In the genomic region with DNA sequence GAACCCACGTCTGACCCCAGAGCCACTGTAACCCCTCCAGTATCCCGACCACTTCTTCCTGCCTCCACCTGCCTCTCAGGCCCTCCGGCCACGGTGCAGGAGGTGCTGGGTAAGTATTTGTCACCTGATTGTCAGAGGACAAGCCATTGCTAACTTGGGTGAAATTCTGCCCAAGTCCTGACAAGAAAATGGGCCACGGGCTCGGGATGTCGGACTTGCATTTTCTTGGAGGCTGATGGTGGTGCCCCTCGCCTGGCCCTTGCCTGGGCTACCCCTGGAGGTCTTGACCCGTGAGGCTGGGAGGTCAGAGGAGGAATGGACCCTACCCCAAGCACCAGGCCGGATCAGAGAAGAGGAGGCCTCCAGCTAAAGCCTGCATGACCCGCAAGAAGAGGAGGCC, we compare ENCODE assay signal across 16 cellular contexts.
DNase-seq lines count a peak whose midpoint lies in the region; TF ChIP-seq lines count a peak whose summit lies in the region.
"Had no signal": no experiment of that assay in that cellular context is flagged by ENCODE, and none has a peak within 500 bp of the region (broad histone marks: within the 10 kb centered on the region; RNA-seq: fewer than 3 reads in every experiment).

No MANE protein-coding gene starts in this region.

- peak overlapping the region in 1 of 2 experiments; percentile 23 for H3K14ac ChIP-seq in mesenchymal stem cell (ENCODE audit: low read length in 2 of 2)

- H3K36me3 ChIP-seq in mesenchymal stem cell (ENCODE audit: control insufficient read depth in 1 of 2, insufficient read depth in 2 of 2, low read depth in 1 of 2, low read length in 2 of 2), result peaks cover 0 to 7% of the 10 kb centered on the region in 2 experiments
- H3K36me3 ChIP-seq in suprapubic skin, result no peaks in the 10 kb centered on the region
- H3K36me3 ChIP-seq: gastrocnemius medialis, neutrophil had no signal

- H3K4me1 ChIP-seq in mesenchymal stem cell (ENCODE audit: control insufficient read depth, insufficient read depth, low read depth, low read length) (peaks cover 19% of the 10 kb centered on the region), suprapubic skin (peaks cover 15% of the 10 kb centered on the region)
- H3K4me1 ChIP-seq: gastrocnemius medialis had no signal

- H2BK5ac ChIP-seq in mesenchymal stem cell (ENCODE audit: low read depth, low read length, poor library complexity, severe bottlenecking), result no peak overlapping the region

- peak overlapping the region; percentile 72 for H3K9ac ChIP-seq in mesenchymal stem cell (ENCODE audit: low read length)

- peak overlapping the region; percentile 75 for H4K8ac ChIP-seq in mesenchymal stem cell (ENCODE audit: low read length)

- TF ChIP-seq CTCF in HFFc6 (IDR thresholded peaks at IDR 0.05) (no peak), coronary artery (IDR thresholded peaks at IDR 0.05) (no peak), suprapubic skin (IDR thresholded peaks at IDR 0.05) (no peak), foreskin fibroblast (IDR thresholded peaks at IDR 0.05; ENCODE audit: low read depth, low read length) (no peak)

- no peaks in the 10 kb centered on the region for H3K27me3 Mint-ChIP-seq in HFFc6 (ENCODE audit: insufficient read depth)
- H3K27me3 Mint-ChIP-seq: activated naive CD8-positive, alpha-beta T cell treated with anti-CD3 and anti-CD28 coated beads for 36 hours had no signal

- H3K4me3 ChIP-seq in coronary artery (no peak overlapping the region), mesenchymal stem cell (ENCODE audit: insufficient read depth in 1 of 2, low read depth in 1 of 2, low read length in 2 of 2) (no peak overlapping the region), suprapubic skin (no peak overlapping the region), foreskin fibroblast (ENCODE audit: low read depth in 1 of 2, low read length in 2 of 2) (no peak overlapping the region)
- H3K4me3 ChIP-seq: dorsolateral prefrontal cortex, gastrocnemius medialis had no signal

- H3K27me3 ChIP-seq in mesenchymal stem cell (ENCODE audit: control insufficient read depth in 1 of 2, insufficient read depth in 1 of 2, low read length in 2 of 2) (peaks cover 0 to 4% of the 10 kb centered on the region in 2 experiments), suprapubic skin (peaks cover 19% of the 10 kb centered on the region)

- H3K4ac ChIP-seq in mesenchymal stem cell (ENCODE audit: low read depth in 1 of 2, low read length in 2 of 2), result peak overlapping the region in 1 of 2 experiments; percentile 89

- H3K23ac ChIP-seq in mesenchymal stem cell (ENCODE audit: low read length in 2 of 2), result peak overlapping the region in 1 of 2 experiments; percentile 16

- no peak for TF ChIP-seq POLR2A in suprapubic skin (IDR thresholded peaks at IDR 0.05)

- WGBS in mesenchymal stem cell, result 72% methylated on average over 11 of the region's 11 CpGs
- 71% methylated on average over 11 of the region's 11 CpGs for WGBS in suprapubic skin

- no peaks in the 10 kb centered on the region for H3K36me3 Mint-ChIP-seq in HFFc6 (ENCODE audit: low read depth)
- H3K36me3 Mint-ChIP-seq: activated naive CD8-positive, alpha-beta T cell treated with anti-CD3 and anti-CD28 coated beads for 36 hours; IgD-negative memory B cell had no signal

- H3K4me1 Mint-ChIP-seq in HFFc6 (ENCODE audit: low read depth), result peaks cover 53% of the 10 kb centered on the region
- H3K4me1 Mint-ChIP-seq: activated naive CD8-positive, alpha-beta T cell treated with anti-CD3 and anti-CD28 coated beads for 36 hours had no signal

- peak overlapping the region; percentile 85 to 94 for H3K18ac ChIP-seq in mesenchymal stem cell (ENCODE audit: low read depth in 1 of 2, low read length in 2 of 2)

- no peaks in the 10 kb centered on the region for H3K79me1 ChIP-seq in mesenchymal stem cell (replicated peaks; ENCODE audit: low read length, poor library complexity, severe bottlenecking)

- DNase-seq in HFFc6 (no peak), coronary artery (ENCODE audit: low spot score) (peak; percentile 71), mesenchymal stem cell (no peak), suprapubic skin (ENCODE audit: low spot score in 2 of 2) (peak; percentile 60 to 74), DMS 273 (lab: John Stamatoyannopoulos, UW; ENCODE audit: unreplicated experiment) (no peak), pons (ENCODE audit: low spot score) (no peak), foreskin fibroblast (no peak)
- DNase-seq: activated CD4-positive, CD25-positive, alpha-beta regulatory T cell treated with anti-CD3 and anti-CD28 coated beads, Interleukin-2, amount 50 U/mL, for 72 hours; activated naive CD8-positive, alpha-beta T cell treated with anti-CD3 and anti-CD28 coated beads for 36 hours; gastrocnemius medialis; NCI-H1417; NCI-H69; RPMI8226 had no signal

- H3K4me3 Mint-ChIP-seq in HFFc6, result no peak overlapping the region
- H3K4me3 Mint-ChIP-seq: activated naive CD8-positive, alpha-beta T cell treated with anti-CD3 and anti-CD28 coated beads for 36 hours; IgD-negative memory B cell had no signal

- H3K27ac Mint-ChIP-seq in HFFc6, result peak overlapping the region; percentile 79
- H3K27ac Mint-ChIP-seq: activated naive CD8-positive, alpha-beta T cell treated with anti-CD3 and anti-CD28 coated beads for 36 hours; IgD-negative memory B cell had no signal

- peak overlapping the region in 1 of 2 donors; percentile 45 for H3K27ac ChIP-seq in coronary artery
- no peak overlapping the region for H3K27ac ChIP-seq in mesenchymal stem cell (ENCODE audit: low read length, poor library complexity, severe bottlenecking)
- H3K27ac ChIP-seq in suprapubic skin, result no peak overlapping the region
- H3K27ac ChIP-seq: dorsolateral prefrontal cortex, gastrocnemius medialis, neutrophil had no signal

- H2BK12ac ChIP-seq in mesenchymal stem cell (ENCODE audit: low read length in 2 of 2), result peak overlapping the region; percentile 41 to 98

- peak overlapping the region; percentile 91 for H2BK120ac ChIP-seq in mesenchymal stem cell (ENCODE audit: low read depth, low read length)

- no peaks in the 10 kb centered on the region for H3K9me3 ChIP-seq in mesenchymal stem cell (ENCODE audit: control insufficient read depth, low read length)
- H3K9me3 ChIP-seq in suprapubic skin, result no peaks in the 10 kb centered on the region
- H3K9me3 ChIP-seq: gastrocnemius medialis, neutrophil had no signal

- no peaks in the 10 kb centered on the region for H3K9me3 Mint-ChIP-seq in HFFc6
- H3K9me3 Mint-ChIP-seq: activated naive CD8-positive, alpha-beta T cell treated with anti-CD3 and anti-CD28 coated beads for 36 hours; IgD-negative memory B cell had no signal

- H3K4me2 ChIP-seq in mesenchymal stem cell (ENCODE audit: low read length, poor library complexity, severe bottlenecking), result no peak overlapping the region

- no peak overlapping the region for H2AK5ac ChIP-seq in mesenchymal stem cell (ENCODE audit: low read length, severe bottlenecking)

- no peak for TF ChIP-seq EP300 in suprapubic skin (IDR thresholded peaks at IDR 0.05)

- peak overlapping the region; percentile 77 for H4K91ac ChIP-seq in mesenchymal stem cell (ENCODE audit: low read length)

- H2AFZ ChIP-seq in mesenchymal stem cell (ENCODE audit: low read depth, low read length), result no peak overlapping the region

- peak overlapping the region; percentile 21 for H2BK15ac ChIP-seq in mesenchymal stem cell (ENCODE audit: low read depth, poor library complexity, severe bottlenecking)

Comparison
In these comparisons a context has a peak if more than half of its experiments do, and no peak if none do; other contexts are left out.
1. DNase-seq: peak in coronary artery (single experiment) and suprapubic skin (2 of 2); none in HFFc6 (single experiment), mesenchymal stem cell (single experiment), DMS 273 (single experiment), pons (single experiment) and foreskin fibroblast (0 of 2).